In the genomic region with DNA sequence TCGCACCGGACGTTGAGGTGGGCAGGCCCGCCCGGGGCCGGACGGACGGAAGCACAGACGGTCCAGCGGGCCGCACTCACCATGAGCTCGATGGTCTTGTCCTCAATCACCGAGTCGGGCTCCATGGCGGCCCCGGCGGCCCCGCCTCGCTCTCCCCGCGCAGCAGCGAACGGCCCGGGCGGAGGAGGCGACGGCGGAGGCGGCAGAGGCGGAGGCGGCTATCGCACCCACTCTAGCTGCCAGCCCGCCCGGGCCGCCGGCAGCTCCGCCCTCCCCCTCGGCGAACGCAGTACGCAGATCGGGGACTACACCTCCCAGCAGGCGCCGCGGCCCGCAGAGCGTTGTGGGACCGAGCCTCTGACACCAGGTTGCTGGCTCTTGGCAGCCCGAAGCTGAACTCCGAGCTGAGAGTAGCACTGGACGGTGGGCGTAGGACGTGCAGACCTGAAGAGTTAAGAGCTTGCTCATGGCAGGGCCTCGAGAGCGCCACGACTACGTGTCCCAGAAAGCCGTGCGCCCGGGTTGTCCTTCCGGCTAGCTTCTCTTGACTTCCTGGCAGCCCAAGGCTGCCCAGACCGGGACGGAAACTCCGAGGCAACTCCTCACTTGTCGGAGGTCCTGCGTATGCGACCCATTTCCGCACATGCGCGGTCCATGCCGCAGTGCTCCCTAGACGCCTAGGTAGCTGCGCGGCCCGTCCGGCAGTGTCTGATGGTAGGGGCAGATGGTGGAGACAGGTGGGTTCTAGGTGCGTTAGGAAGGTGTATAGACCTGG, we compare ENCODE assay signal across 8 cellular contexts. TPM values are rescaled to one million over a fixed set of nuclear protein-coding genes. Genes with fewer than 3 reads are reported as not detected.
DNase-seq lines count a peak whose midpoint lies in the region; ATAC-seq and TF ChIP-seq lines count a peak whose summit lies in the region.

A gene (minus strand): TSS at position 261 of the 775 bp plus-strand sequence. CDS start 136 bp downstream, at position 125.

- peaks cover 13% of the 10 kb centered on the region for H3K36me3 Mint-ChIP-seq in activated T-helper 2 cell treated with anti-CD3 and anti-CD28 coated beads, Interferon-gamma antibody, Interleukin-2, Interleukin-4, amounts not matched to agents 10 μg/mL and 5 μg/mL and 100 μg/mL, durations not matched to agents 14 hours and 24 hours and 36 hours (ENCODE audit: low read depth)
- no peaks in the 10 kb centered on the region for H3K36me3 Mint-ChIP-seq in natural killer cell treated with Interleukin-12 subunit alpha and Interleukin-12 subunit beta and Interleukin-15 and Interleukin-18, amount 100 ng/mL, for 72 hours

- TF ChIP-seq CTCF in LNCaP clone FGC (IDR thresholded peaks at IDR 0.05; ENCODE audit: control insufficient read depth, extremely low read depth, insufficient read depth) (no peak), RWPE1 (conservative IDR thresholded peaks at IDR 0.05; ENCODE audit: low read depth) (no peak)

- DNase-seq in Daoy (ENCODE audit: low read depth) (peak; percentile 99), GOT3 (lab: John Stamatoyannopoulos, UW) (peak; percentile 94), LNCaP clone FGC (ENCODE audit: low read depth) (peak; percentile 92), RWPE1 (ENCODE audit: low spot score) (peak; percentile 98), fibroblast of peridontal ligament (ENCODE audit: extremely low read depth) (peak; percentile 94)
- peak; percentile 92 for DNase-seq in activated T-helper 2 cell treated with anti-CD3 and anti-CD28 coated beads, Interferon-gamma antibody, Interleukin-2, Interleukin-4, amounts not matched to agents 10 μg/mL and 5 μg/mL and 100 μg/mL, durations not matched to agents 14 hours and 24 hours and 36 hours (ENCODE audit: low spot score)
- DNase-seq in natural killer cell treated with Interleukin-12 subunit alpha and Interleukin-12 subunit beta and Interleukin-15 and Interleukin-18, amount 100 ng/mL, for 72 hours (ENCODE audit: low spot score) = peak; percentile 98
- DNase-seq in stimulated activated naive CD8-positive, alpha-beta T cell treated with anti-CD3 and anti-CD28 coated beads, Interleukin-15, Interleukin-2, amounts not matched to agents 100 U/mL and 50 U/mL, for 24 hours = peak; percentile 96

- H3K27ac Mint-ChIP-seq in activated T-helper 2 cell treated with anti-CD3 and anti-CD28 coated beads, Interferon-gamma antibody, Interleukin-2, Interleukin-4, amounts not matched to agents 10 μg/mL and 5 μg/mL and 100 μg/mL, durations not matched to agents 14 hours and 24 hours and 36 hours = peak within 1 kb of the TSS; percentile 96
- peak within 1 kb of the TSS; percentile 89 to 96 for H3K27ac Mint-ChIP-seq in natural killer cell treated with Interleukin-12 subunit alpha and Interleukin-12 subunit beta and Interleukin-15 and Interleukin-18, amount 100 ng/mL, for 72 hours

- POLR2A ChIA-PET in RWPE1 (lab: Yijun Ruan, JAX; ENCODE audit: low non-redundant PET) = interaction anchor here (0.5 to 2.2 kb wide), 7 partner anchors 10 to 182 kb away, joined by 3 to 10 read pairs (median 4); a partner anchor contains a TSS

- CTCF ChIA-PET in RWPE1 (lab: Yijun Ruan, JAX) = interaction anchor here (0.5 to 2.6 kb wide), 7 partner anchors 46 to 708 kb away, joined by 3 to 9 read pairs (median 3); no protein-coding TSS in a partner anchor

- intact Hi-C loops in activated T-helper 2 cell treated with anti-CD3 and anti-CD28 coated beads, Interferon-gamma antibody, Interleukin-2, Interleukin-4, amounts not matched to agents 10 μg/mL and 5 μg/mL and 100 μg/mL, durations not matched to agents 14 hours and 24 hours and 36 hours (cut with micrococcal nuclease) = loop anchor here (1.0 to 5.0 kb wide), 8 partner anchors 21 to 1051 kb away; a partner anchor contains a TSS

- H3K27ac ChIP-seq in RWPE1 = peak within 1 kb of the TSS; percentile 96

- peaks cover 56% of the 10 kb centered on the region for H3K4me1 Mint-ChIP-seq in activated T-helper 2 cell treated with anti-CD3 and anti-CD28 coated beads, Interferon-gamma antibody, Interleukin-2, Interleukin-4, amounts not matched to agents 10 μg/mL and 5 μg/mL and 100 μg/mL, durations not matched to agents 14 hours and 24 hours and 36 hours (ENCODE audit: low read depth)
- H3K4me1 Mint-ChIP-seq in natural killer cell treated with Interleukin-12 subunit alpha and Interleukin-12 subunit beta and Interleukin-15 and Interleukin-18, amount 100 ng/mL, for 72 hours (ENCODE audit: low read depth in 2 of 2) = peaks cover 33 to 50% of the 10 kb centered on the region in 2 donors

- H3K4me3 ChIP-seq in LNCaP clone FGC (ENCODE audit: low read depth, low read length) = peak within 1 kb of the TSS; percentile 96

- peak within 1 kb of the TSS; percentile 94 for H3K4me3 Mint-ChIP-seq in activated T-helper 2 cell treated with anti-CD3 and anti-CD28 coated beads, Interferon-gamma antibody, Interleukin-2, Interleukin-4, amounts not matched to agents 10 μg/mL and 5 μg/mL and 100 μg/mL, durations not matched to agents 14 hours and 24 hours and 36 hours (ENCODE audit: low read depth)
- H3K4me3 Mint-ChIP-seq in natural killer cell treated with Interleukin-12 subunit alpha and Interleukin-12 subunit beta and Interleukin-15 and Interleukin-18, amount 100 ng/mL, for 72 hours = peak within 1 kb of the TSS; percentile 96

- peak; percentile 94 to 96 for ATAC-seq in natural killer cell treated with Interleukin-12 subunit alpha and Interleukin-12 subunit beta and Interleukin-15 and Interleukin-18, amount 100 ng/mL, for 72 hours
- peak; percentile 90 for ATAC-seq in stimulated activated naive CD8-positive, alpha-beta T cell treated with anti-CD3 and anti-CD28 coated beads, Interleukin-15, Interleukin-2, amounts not matched to agents 100 U/mL and 50 U/mL, for 24 hours

- H3K27me3 Mint-ChIP-seq in activated T-helper 2 cell treated with anti-CD3 and anti-CD28 coated beads, Interferon-gamma antibody, Interleukin-2, Interleukin-4, amounts not matched to agents 10 μg/mL and 5 μg/mL and 100 μg/mL, durations not matched to agents 14 hours and 24 hours and 36 hours (ENCODE audit: low read depth) = no peaks in the 10 kb centered on the region
- H3K27me3 Mint-ChIP-seq in natural killer cell treated with Interleukin-12 subunit alpha and Interleukin-12 subunit beta and Interleukin-15 and Interleukin-18, amount 100 ng/mL, for 72 hours = no peaks in the 10 kb centered on the region

- H3K9me3 Mint-ChIP-seq in activated T-helper 2 cell treated with anti-CD3 and anti-CD28 coated beads, Interferon-gamma antibody, Interleukin-2, Interleukin-4, amounts not matched to agents 10 μg/mL and 5 μg/mL and 100 μg/mL, durations not matched to agents 14 hours and 24 hours and 36 hours = no peaks in the 10 kb centered on the region
- H3K9me3 Mint-ChIP-seq in natural killer cell treated with Interleukin-12 subunit alpha and Interleukin-12 subunit beta and Interleukin-15 and Interleukin-18, amount 100 ng/mL, for 72 hours = no peaks in the 10 kb centered on the region

RNA-seq across cellular contexts. Expression of the gene that starts here (rescaled TPM):
- 63.1 and 75.2 TPM in 2 replicates for total RNA-seq in Daoy (2014; rRNA removed; shearing (Covaris generic))
- 47.3 and 51.4 TPM in 2 replicates for total RNA-seq in activated T-helper 2 cell treated with anti-CD3 and anti-CD28 coated beads, Interferon-gamma antibody, Interleukin-2, Interleukin-4, amounts not matched to agents 10 μg/mL and 5 μg/mL and 100 μg/mL, durations not matched to agents 14 hours and 24 hours and 36 hours
- total RNA-seq in natural killer cell treated with Interleukin-12 subunit alpha and Interleukin-12 subunit beta and Interleukin-15 and Interleukin-18, amount 100 ng/mL, for 72 hours = 10 to 100 TPM; 47.3 to 54.8 TPM

Comparison
In these comparisons a context has a peak if more than half of its experiments do, and no peak if none do; other contexts are left out.
1. Peak in every context shown above with its lines: DNase-seq, ATAC-seq, H3K4me3 ChIP-seq and H3K27ac ChIP-seq.